Comparison of ENCODE assay signal across 27 cellular contexts in the genomic region with DNA sequence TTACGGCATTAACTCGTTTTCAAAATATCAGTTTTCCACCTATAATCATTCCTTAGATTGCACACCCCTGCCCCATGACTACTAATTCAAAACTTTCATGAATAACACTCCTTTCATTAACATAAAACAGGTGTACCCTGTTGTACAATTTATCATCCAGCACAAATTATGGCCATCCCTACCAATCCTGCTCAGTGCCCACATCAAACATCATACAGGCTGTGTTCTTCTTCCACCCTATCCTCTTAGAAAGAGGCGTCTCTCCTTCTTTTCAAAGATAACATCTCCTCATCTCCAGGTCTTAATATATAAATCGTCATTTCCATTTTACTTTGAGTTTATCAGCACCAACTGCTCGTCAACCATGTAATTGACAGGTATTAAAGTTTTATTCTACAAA.
"Had no signal": no experiment of that assay in that cellular context is flagged by ENCODE, and none has a peak within 500 bp of the region (broad histone marks: within the 10 kb centered on the region; RNA-seq: fewer than 3 reads in every experiment).

No MANE protein-coding gene starts in this region.

- H3K4me3 Mint-ChIP-seq: dendritic cell treated with granulocyte-macrophage colony-stimulating factor and Interleukin-4, amounts not matched to agents 40 ng/mL and 50 ng/mL, for 4 days; effector memory CD8-positive, alpha-beta T cell; endodermal cell; mesothelial cell of epicardium had no signal

- H3K4me3 ChIP-seq: colonic mucosa, esophagus squamous epithelium, gastrocnemius medialis, heart right ventricle, left lung, lower lobe of right lung, mucosa of descending colon had no signal

- H3K27ac ChIP-seq: colonic mucosa, epithelial cell of prostate, esophagus squamous epithelium, gastrocnemius medialis, heart right ventricle, left lung, lower lobe of right lung had no signal

- H3K27me3 ChIP-seq: colonic mucosa, esophagus squamous epithelium, gastrocnemius medialis, heart right ventricle, left lung had no signal

- H3K9me3 ChIP-seq: colonic mucosa, esophagus squamous epithelium, gastrocnemius medialis, heart right ventricle, left lung, lower lobe of right lung, mucosa of descending colon had no signal

- H3K4me1 Mint-ChIP-seq: mesothelial cell of epicardium had no signal

- H3K27me3 Mint-ChIP-seq: dendritic cell treated with granulocyte-macrophage colony-stimulating factor and Interleukin-4, amounts not matched to agents 40 ng/mL and 50 ng/mL, for 4 days; effector memory CD8-positive, alpha-beta T cell had no signal

- ATAC-seq: effector memory CD8-positive, alpha-beta T cell; esophagus mucosa; gastrocnemius medialis; heart right ventricle; left cardiac atrium; left lung; left ventricle myocardium superior; lower lobe of right lung; mucosa of descending colon had no signal

- H3K27ac Mint-ChIP-seq: dendritic cell treated with granulocyte-macrophage colony-stimulating factor and Interleukin-4, amounts not matched to agents 40 ng/mL and 50 ng/mL, for 4 days; effector memory CD8-positive, alpha-beta T cell; endodermal cell; mesothelial cell of epicardium had no signal

- H3K4me1 ChIP-seq: colonic mucosa, esophagus squamous epithelium, gastrocnemius medialis, lower lobe of right lung had no signal

- H3K36me3 ChIP-seq: colonic mucosa had no signal

- FAIRE-seq: endometrium, islet of Langerhans, keratinocyte had no signal

- DNase-seq: colonic mucosa; cortex of kidney; effector CD8-positive, alpha-beta T cell; effector memory CD8-positive, alpha-beta T cell; endodermal cell; erythroblast; esophagus squamous epithelium; foreskin fibroblast; foreskin melanocyte; gastrocnemius medialis; glutamatergic neuron; head of caudate nucleus; heart right ventricle; hippocampal formation; left cardiac atrium; left lung; left ventricle myocardium superior; lower lobe of right lung; mesenchymal stem cell; mucosa of descending colon had no signal

- H3K9me3 Mint-ChIP-seq: dendritic cell treated with granulocyte-macrophage colony-stimulating factor and Interleukin-4, amounts not matched to agents 40 ng/mL and 50 ng/mL, for 4 days; effector memory CD8-positive, alpha-beta T cell had no signal
